ENCODE assay signal across 16 cellular contexts in genomic region chr9:136111910-136112309, GRCh38. TPM values are rescaled to one million over a fixed set of nuclear protein-coding genes. Genes with fewer than 3 reads are reported as not detected.
DNase-seq lines count a peak whose midpoint lies in the region; ATAC-seq and TF ChIP-seq lines count a peak whose summit lies in the region.
"Had no signal": no experiment of that assay in that cellular context is flagged by ENCODE, and none has a peak within 500 bp of the region (broad histone marks: within the 10 kb centered on the region; RNA-seq: fewer than 3 reads in every experiment).

No MANE protein-coding gene starts in this region.

- peak overlapping the region; percentile 45 for H3K9ac ChIP-seq in NT2/D1 (ENCODE audit: insufficient read length, low read depth)

- intact Hi-C loops in upper lobe of right lung (cut with DNase I) = no loop called here

- no peaks in the 10 kb centered on the region for H3K27me3 Mint-ChIP-seq in activated T-cell treated with anti-CD3 and anti-CD28 coated beads, Interleukin-2, amount 50 U/mL, for 24 hours
- no peaks in the 10 kb centered on the region for H3K27me3 Mint-ChIP-seq in activated T-cell treated with anti-CD3 and anti-CD28 coated beads, Interleukin-2, amount 50 U/mL, for 4 hours (ENCODE audit: low read depth)
- no peaks in the 10 kb centered on the region for H3K27me3 Mint-ChIP-seq in activated naive CD8-positive, alpha-beta T cell treated with anti-CD3 and anti-CD28 coated beads, Interleukin-2, amount 50 U/mL, for 24 hours
- H3K27me3 Mint-ChIP-seq in nephron (ENCODE audit: low read depth) = peaks cover 8% of the 10 kb centered on the region

- H3K9me3 ChIP-seq in NT2/D1 (ENCODE audit: insufficient read depth, low read length) = no peaks in the 10 kb centered on the region
- no peaks in the 10 kb centered on the region for H3K9me3 ChIP-seq in upper lobe of right lung
- H3K9me3 ChIP-seq: breast epithelium, prostate gland had no signal

- H3K4me1 ChIP-seq in NT2/D1 (ENCODE audit: insufficient read depth, insufficient read length) (peaks cover 55% of the 10 kb centered on the region), upper lobe of right lung (peaks cover 38% of the 10 kb centered on the region)

- peak overlapping the region; percentile 96 for H3K27ac Mint-ChIP-seq in activated T-cell treated with anti-CD3 and anti-CD28 coated beads, Interleukin-2, amount 50 U/mL, for 24 hours
- peak overlapping the region; percentile 21 for H3K27ac Mint-ChIP-seq in activated naive CD8-positive, alpha-beta T cell treated with anti-CD3 and anti-CD28 coated beads, Interleukin-2, amount 50 U/mL, for 24 hours
- H3K27ac Mint-ChIP-seq in nephron = peak overlapping the region in 2 of 3 experiments; percentile 21 to 68

- H3K36me3 Mint-ChIP-seq in activated T-cell treated with anti-CD3 and anti-CD28 coated beads, Interleukin-2, amount 50 U/mL, for 24 hours (ENCODE audit: low read depth) = peaks cover 33% of the 10 kb centered on the region
- H3K36me3 Mint-ChIP-seq in activated T-cell treated with anti-CD3 and anti-CD28 coated beads, Interleukin-2, amount 50 U/mL, for 4 hours (ENCODE audit: insufficient read depth) = no peaks in the 10 kb centered on the region
- H3K36me3 Mint-ChIP-seq in activated naive CD8-positive, alpha-beta T cell treated with anti-CD3 and anti-CD28 coated beads, Interleukin-2, amount 50 U/mL, for 24 hours (ENCODE audit: low read depth) = peaks cover 7% of the 10 kb centered on the region
- peaks cover 4% of the 10 kb centered on the region for H3K36me3 Mint-ChIP-seq in nephron (ENCODE audit: low read depth)

- peaks cover 80% of the 10 kb centered on the region for H3K4me1 Mint-ChIP-seq in activated T-cell treated with anti-CD3 and anti-CD28 coated beads, Interleukin-2, amount 50 U/mL, for 24 hours (ENCODE audit: low read depth)
- H3K4me1 Mint-ChIP-seq in activated T-cell treated with anti-CD3 and anti-CD28 coated beads, Interleukin-2, amount 50 U/mL, for 4 hours (ENCODE audit: low read depth) = peaks cover 70% of the 10 kb centered on the region
- peaks cover 70% of the 10 kb centered on the region for H3K4me1 Mint-ChIP-seq in activated naive CD8-positive, alpha-beta T cell treated with anti-CD3 and anti-CD28 coated beads, Interleukin-2, amount 50 U/mL, for 24 hours
- peaks cover 24% of the 10 kb centered on the region for H3K4me1 Mint-ChIP-seq in nephron

- peak overlapping the region; percentile 82 for H3K4me3 Mint-ChIP-seq in activated T-cell treated with anti-CD3 and anti-CD28 coated beads, Interleukin-2, amount 50 U/mL, for 24 hours
- no peak overlapping the region for H3K4me3 Mint-ChIP-seq in activated T-cell treated with anti-CD3 and anti-CD28 coated beads, Interleukin-2, amount 50 U/mL, for 4 hours
- H3K4me3 Mint-ChIP-seq in activated naive CD8-positive, alpha-beta T cell treated with anti-CD3 and anti-CD28 coated beads, Interleukin-2, amount 50 U/mL, for 24 hours = no peak overlapping the region
- H3K4me3 Mint-ChIP-seq in nephron = peak overlapping the region; percentile 14 to 62 (median 56)

- DNase-seq in activated T-cell treated with anti-CD3 and anti-CD28 coated beads, Interleukin-2, amount 50 U/mL, for 24 hours = no peak
- no peak for DNase-seq in activated T-cell treated with anti-CD3 and anti-CD28 coated beads, Interleukin-2, amount 50 U/mL, for 4 hours
- DNase-seq in NT2/D1 (ENCODE audit: low read depth, low spot score) (no peak), anterior cingulate cortex (lab: John Stamatoyannopoulos, UW) (no peak), upper lobe of right lung (no peak), pons (ENCODE audit: low spot score) (no peak)
- no peak for DNase-seq in activated naive CD8-positive, alpha-beta T cell treated with anti-CD3 and anti-CD28 coated beads, Interleukin-2, amount 50 U/mL, for 24 hours
- DNase-seq: activated CD4-positive, CD25-positive, alpha-beta regulatory T cell treated with anti-CD3 and anti-CD28 coated beads, Interleukin-2, amount 50 U/mL, for 72 hours; Calu3; effector CD8-positive, alpha-beta T cell; hippocampal formation; left cardiac atrium; NCI-H2081 treated with DMSO at 0.1 percent for 48 hours had no signal

- no peak overlapping the region for H3K4me3 ChIP-seq in NT2/D1 (ENCODE audit: insufficient read length, low read depth)
- no peak overlapping the region for H3K4me3 ChIP-seq in upper lobe of right lung
- H3K4me3 ChIP-seq: breast epithelium, prostate gland had no signal

- no peaks in the 10 kb centered on the region for H3K27me3 ChIP-seq in NT2/D1 (ENCODE audit: insufficient read depth, insufficient read length)
- no peaks in the 10 kb centered on the region for H3K27me3 ChIP-seq in upper lobe of right lung
- H3K27me3 ChIP-seq: breast epithelium had no signal

- ATAC-seq in activated T-cell treated with anti-CD3 and anti-CD28 coated beads, Interleukin-2, amount 50 U/mL, for 4 hours = no peak
- no peak for ATAC-seq in activated naive CD8-positive, alpha-beta T cell treated with anti-CD3 and anti-CD28 coated beads, Interleukin-2, amount 50 U/mL, for 24 hours
- ATAC-seq in upper lobe of right lung = no peak
- ATAC-seq: left cardiac atrium had no signal

- H3K27ac ChIP-seq in upper lobe of right lung = no peak overlapping the region
- H3K27ac ChIP-seq: prostate gland had no signal

- H3K36me3 ChIP-seq in NT2/D1 (ENCODE audit: insufficient read depth, insufficient read length, low read length) (peaks cover 48% of the 10 kb centered on the region), upper lobe of right lung (peaks cover 22% of the 10 kb centered on the region)
- H3K36me3 ChIP-seq: breast epithelium had no signal

- H3K9me3 Mint-ChIP-seq in activated T-cell treated with anti-CD3 and anti-CD28 coated beads, Interleukin-2, amount 50 U/mL, for 24 hours = no peaks in the 10 kb centered on the region
- no peaks in the 10 kb centered on the region for H3K9me3 Mint-ChIP-seq in activated T-cell treated with anti-CD3 and anti-CD28 coated beads, Interleukin-2, amount 50 U/mL, for 4 hours
- no peaks in the 10 kb centered on the region for H3K9me3 Mint-ChIP-seq in activated naive CD8-positive, alpha-beta T cell treated with anti-CD3 and anti-CD28 coated beads, Interleukin-2, amount 50 U/mL, for 24 hours
- no peaks in the 10 kb centered on the region for H3K9me3 Mint-ChIP-seq in nephron

- TF ChIP-seq CTCF in nephron (IDR thresholded peaks at IDR 0.05; ENCODE audit: unreplicated experiment in 3 of 3) = no peak
- no peak for TF ChIP-seq CTCF in upper lobe of right lung (IDR thresholded peaks at IDR 0.05)

RNA-seq across cellular contexts. Expression of gene TMEM250, which starts 6.8 kb away (rescaled TPM):
- 10 to 100 TPM; 46.3 to 47.4 (median 46.5) TPM for total RNA-seq in activated T-cell treated with anti-CD3 and anti-CD28 coated beads, Interleukin-2, amount 50 U/mL, for 4 hours
- 30.7 TPM for total RNA-seq in upper lobe of right lung

RNA-seq across cellular contexts. Expression of gene NACC2, which starts 16.8 kb away (rescaled TPM):
- total RNA-seq in activated T-cell treated with anti-CD3 and anti-CD28 coated beads, Interleukin-2, amount 50 U/mL, for 4 hours = 1 to 10 TPM; 5.9 to 6.2 (median 6.0) TPM
- 33.5 TPM for total RNA-seq in upper lobe of right lung

Comparison
In these comparisons a context has a peak if more than half of its experiments do, and no peak if none do; other contexts are left out.
1. H3K4me3 Mint-ChIP-seq: peak in activated T-cell treated with anti-CD3 and anti-CD28 coated beads, Interleukin-2, amount 50 U/mL, for 24 hours (single experiment) and nephron (3 of 3); none in activated T-cell treated with anti-CD3 and anti-CD28 coated beads, Interleukin-2, amount 50 U/mL, for 4 hours (single experiment) and activated naive CD8-positive, alpha-beta T cell treated with anti-CD3 and anti-CD28 coated beads, Interleukin-2, amount 50 U/mL, for 24 hours (single experiment).
2. H3K27ac Mint-ChIP-seq: peak in every context shown above with its lines; median percentile 96 in activated T-cell treated with anti-CD3 and anti-CD28 coated beads, Interleukin-2, amount 50 U/mL, for 24 hours; 44 in nephron; 21 in activated naive CD8-positive, alpha-beta T cell treated with anti-CD3 and anti-CD28 coated beads, Interleukin-2, amount 50 U/mL, for 24 hours.